9 cellular contexts compared by ENCODE assay signal in the genomic region with DNA sequence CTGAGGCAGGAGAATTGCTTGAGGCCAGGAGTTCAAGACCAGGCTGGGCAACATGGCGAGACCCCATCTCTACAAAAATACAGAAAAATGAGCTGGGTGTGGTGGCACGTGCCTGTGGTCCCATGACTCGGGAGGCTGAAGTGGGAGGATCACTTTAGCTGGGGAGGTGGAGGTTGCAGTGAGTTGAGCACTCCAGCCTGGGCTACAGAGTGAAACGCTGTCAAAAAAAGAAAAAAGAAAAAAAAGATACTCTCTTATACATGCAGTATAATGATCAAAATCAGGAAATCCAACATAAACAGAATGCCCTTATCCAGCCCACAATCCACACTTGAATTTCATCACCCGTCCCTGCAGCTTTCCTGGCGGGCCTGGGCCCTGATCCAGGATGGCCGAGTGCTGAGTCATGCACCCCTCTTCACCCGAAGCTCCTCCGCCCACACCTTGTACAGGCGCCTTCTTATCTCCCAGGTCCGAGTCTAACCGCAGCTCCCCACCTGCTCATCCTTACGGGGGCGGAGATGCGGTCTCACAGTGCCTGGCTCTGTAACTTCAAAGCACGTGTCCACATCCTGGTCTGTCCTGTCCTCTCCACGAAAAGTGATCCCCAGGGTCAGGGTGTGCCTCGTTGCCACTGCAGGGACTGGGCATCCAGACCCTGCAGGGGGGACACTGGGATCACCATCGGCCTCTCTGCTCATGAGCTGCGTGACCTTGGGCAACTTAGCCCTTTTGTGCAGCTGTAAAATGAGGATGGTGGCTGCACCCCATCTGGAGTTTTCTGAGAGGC.
DNase-seq lines count a peak whose midpoint lies in the region; ATAC-seq and TF ChIP-seq lines count a peak whose summit lies in the region.
"Had no signal": no experiment of that assay in that cellular context is flagged by ENCODE, and none has a peak within 500 bp of the region (broad histone marks: within the 10 kb centered on the region; RNA-seq: fewer than 3 reads in every experiment).

No MANE protein-coding gene starts in this region.

- H3K27ac ChIP-seq in PC-9, result peak overlapping the region; percentile 99
- H3K27ac ChIP-seq in psoas muscle, result no peak overlapping the region
- H3K27ac ChIP-seq: HL-60 had no signal

- H3K79me2 ChIP-seq in PC-9 (ENCODE audit: low read depth), result peaks cover 3% of the 10 kb centered on the region

- no peak overlapping the region for H3K4me3 Mint-ChIP-seq in activated T-cell treated with anti-CD3 and anti-CD28 coated beads, Interleukin-2, amount 50 U/mL, for 4 hours
- no peak overlapping the region for H3K4me3 Mint-ChIP-seq in activated CD4-positive, alpha-beta T cell treated with anti-CD3 and anti-CD28 coated beads, Interleukin-2, amount 10 ng/mL, durations not matched to agents 24 days and 14 days

- TF ChIP-seq CTCF in PC-9 (conservative IDR thresholded peaks at IDR 0.05), result no peak
- no peak for TF ChIP-seq CTCF in fibroblast of mammary gland (conservative IDR thresholded peaks at IDR 0.05; ENCODE audit: control insufficient read depth, insufficient read depth, low read depth, low read length)
- TF ChIP-seq CTCF in psoas muscle (IDR thresholded peaks at IDR 0.05), result no peak

- 56 to 69% (median 57%) methylated on average over 20 of the region's 20 CpGs for WGBS in psoas muscle, 3 donors

- peak in 3 of 4 donors; percentile 27 to 51 (median 47) for ATAC-seq in psoas muscle
- ATAC-seq in GM19397 (IDR thresholded peaks at IDR 0.05; ENCODE audit: unreplicated experiment), result no peak
- no peak for ATAC-seq in activated T-cell treated with anti-CD3 and anti-CD28 coated beads, Interleukin-2, amount 50 U/mL, for 4 hours

- H3K4me2 ChIP-seq in PC-9, result peak overlapping the region; percentile 35; the same call in 1 of the 2 replicates

- no peaks in the 10 kb centered on the region for H3K9me3 Mint-ChIP-seq in activated T-cell treated with anti-CD3 and anti-CD28 coated beads, Interleukin-2, amount 50 U/mL, for 4 hours
- no peaks in the 10 kb centered on the region for H3K9me3 Mint-ChIP-seq in activated CD4-positive, alpha-beta T cell treated with anti-CD3 and anti-CD28 coated beads, Interleukin-2, amount 10 ng/mL, durations not matched to agents 24 days and 14 days

- H3K27me3 ChIP-seq in PC-9 (ENCODE audit: insufficient read depth, low read depth) (no peaks in the 10 kb centered on the region), psoas muscle (ENCODE audit: insufficient read depth in 3 of 3, low read length in 2 of 3) (no peaks in the 10 kb centered on the region)

- DNase-seq in EL, result peak; percentile 94
- peak; percentile 85 to 93 for DNase-seq in PC-9
- DNase-seq in fibroblast of mammary gland (ENCODE audit: low read depth), result peak; percentile 93
- peak; percentile 64 to 73 for DNase-seq in psoas muscle
- DNase-seq in activated T-cell treated with anti-CD3 and anti-CD28 coated beads, Interleukin-2, amount 50 U/mL, for 4 hours, result no peak
- DNase-seq in NCI-H774 (lab: John Stamatoyannopoulos, UW), result no peak
- no peak for DNase-seq in activated CD4-positive, alpha-beta T cell treated with anti-CD3 and anti-CD28 coated beads, Interleukin-2, amount 10 ng/mL, durations not matched to agents 24 days and 14 days

- H3F3A ChIP-seq in PC-9 (ENCODE audit: insufficient read depth, low read depth), result peaks cover 52% of the 10 kb centered on the region

- intact Hi-C loops in PC-9 (cut with micrococcal nuclease; ENCODE audit: unreplicated experiment), result loop anchor here (1.0 kb wide), 1 partner anchor 15 kb away; no protein-coding TSS in a partner anchor
- intact Hi-C loops in psoas muscle (cut with DNase I), result no loop called here
- intact Hi-C loops in activated CD4-positive, alpha-beta T cell treated with anti-CD3 and anti-CD28 coated beads, Interleukin-2, amount 10 ng/mL, durations not matched to agents 24 days and 14 days (cut with micrococcal nuclease), result no loop called here

- H4K20me1 ChIP-seq in PC-9 (ENCODE audit: insufficient read depth), result no peaks in the 10 kb centered on the region

- H3K9me2 ChIP-seq in PC-9 (ENCODE audit: insufficient read depth), result no peaks in the 10 kb centered on the region

- H3K4me3 ChIP-seq in PC-9 (no peak overlapping the region), fibroblast of mammary gland (ENCODE audit: control insufficient read depth, low read depth, low read length) (no peak overlapping the region), psoas muscle (no peak overlapping the region)

- H3K4me1 ChIP-seq in PC-9 (replicated peaks; ENCODE audit: insufficient read depth) (peaks cover 89% of the 10 kb centered on the region), psoas muscle (no peaks in the 10 kb centered on the region)

- no peaks in the 10 kb centered on the region for H3K9me3 ChIP-seq in PC-9 (ENCODE audit: insufficient read depth, low read depth)
- no peaks in the 10 kb centered on the region for H3K9me3 ChIP-seq in psoas muscle

- H3K36me3 ChIP-seq in PC-9 (ENCODE audit: low read depth) (no peaks in the 10 kb centered on the region), psoas muscle (ENCODE audit: insufficient read depth in 1 of 2, low read depth in 1 of 2) (no peaks in the 10 kb centered on the region)

- H3K36me3 Mint-ChIP-seq in activated T-cell treated with anti-CD3 and anti-CD28 coated beads, Interleukin-2, amount 50 U/mL, for 4 hours (ENCODE audit: insufficient read depth), result no peaks in the 10 kb centered on the region
- no peaks in the 10 kb centered on the region for H3K36me3 Mint-ChIP-seq in activated CD4-positive, alpha-beta T cell treated with anti-CD3 and anti-CD28 coated beads, Interleukin-2, amount 10 ng/mL, durations not matched to agents 24 days and 14 days (ENCODE audit: low read depth)

- CTCF ChIA-PET in PC-9 (lab: Charles Lee), result interaction anchor here (0.6 to 1.3 kb wide), 4 partner anchors 40 to 150 kb away, joined by 3 to 11 read pairs (median 6); no protein-coding TSS in a partner anchor

- peaks cover 19% of the 10 kb centered on the region for H3K4me1 Mint-ChIP-seq in activated T-cell treated with anti-CD3 and anti-CD28 coated beads, Interleukin-2, amount 50 U/mL, for 4 hours (ENCODE audit: low read depth)
- peaks cover 16% of the 10 kb centered on the region for H3K4me1 Mint-ChIP-seq in activated CD4-positive, alpha-beta T cell treated with anti-CD3 and anti-CD28 coated beads, Interleukin-2, amount 10 ng/mL, durations not matched to agents 24 days and 14 days

- POLR2A ChIA-PET in PC-9 (lab: Charles Lee; ENCODE audit: unreplicated experiment), result interaction anchor here (0.6 to 0.7 kb wide), 7 partner anchors 14 to 693 kb away, joined by 3 to 17 read pairs (median 6); no protein-coding TSS in a partner anchor

- no TSS peak for BruUV-seq in PC-9 (replicated peaks; lab: Mats Ljungman, UMichigan)

- no peak overlapping the region for H3K27ac Mint-ChIP-seq in activated CD4-positive, alpha-beta T cell treated with anti-CD3 and anti-CD28 coated beads, Interleukin-2, amount 10 ng/mL, durations not matched to agents 24 days and 14 days

- no peak overlapping the region for H2AFZ ChIP-seq in PC-9

- peaks cover 2% of the 10 kb centered on the region for H3K27me3 Mint-ChIP-seq in activated T-cell treated with anti-CD3 and anti-CD28 coated beads, Interleukin-2, amount 50 U/mL, for 4 hours (ENCODE audit: low read depth)
- H3K27me3 Mint-ChIP-seq in activated CD4-positive, alpha-beta T cell treated with anti-CD3 and anti-CD28 coated beads, Interleukin-2, amount 10 ng/mL, durations not matched to agents 24 days and 14 days, result peaks cover 7% of the 10 kb centered on the region

Comparison
In these comparisons a context has a peak if more than half of its experiments do, and no peak if none do; other contexts are left out.
1. DNase-seq: peak in EL (single experiment), PC-9 (2 of 2), fibroblast of mammary gland (single experiment) and psoas muscle (2 of 2); none in activated T-cell treated with anti-CD3 and anti-CD28 coated beads, Interleukin-2, amount 50 U/mL, for 4 hours (single experiment), NCI-H774 (single experiment) and activated CD4-positive, alpha-beta T cell treated with anti-CD3 and anti-CD28 coated beads, Interleukin-2, amount 10 ng/mL, durations not matched to agents 24 days and 14 days (single experiment).
2. ATAC-seq: peak in psoas muscle (3 of 4); none in GM19397 (single experiment) and activated T-cell treated with anti-CD3 and anti-CD28 coated beads, Interleukin-2, amount 50 U/mL, for 4 hours (0 of 2).